Comparison of ENCODE assay signal across 24 cellular contexts in the genomic region with DNA sequence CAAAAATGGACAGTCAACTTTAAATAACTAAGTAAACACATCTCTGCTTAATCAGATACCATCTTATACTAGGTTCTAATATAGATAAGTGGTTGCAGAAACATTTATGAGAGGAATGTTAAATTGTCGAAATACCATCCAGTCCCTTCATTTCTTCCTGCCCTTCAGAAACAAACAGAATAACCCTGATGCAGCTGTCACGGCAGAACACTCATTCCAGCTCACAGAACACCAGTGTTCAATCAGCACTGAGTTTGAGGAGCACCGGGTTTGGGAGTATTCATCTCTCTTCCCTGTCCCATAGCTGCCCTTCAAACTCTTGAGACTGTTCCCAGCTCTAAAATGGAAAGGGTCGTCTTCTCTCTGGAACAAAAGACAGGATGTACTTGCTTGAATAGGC.
"Had no signal": no experiment of that assay in that cellular context is flagged by ENCODE, and none has a peak within 500 bp of the region (broad histone marks: within the 10 kb centered on the region; RNA-seq: fewer than 3 reads in every experiment).

No MANE protein-coding gene starts in this region.

- H3K9me3 Mint-ChIP-seq: activated naive CD8-positive, alpha-beta T cell treated with anti-CD3 and anti-CD28 coated beads for 36 hours had no signal

- DNase-seq: activated CD4-positive, alpha-beta T cell treated with anti-CD3 and anti-CD28 coated beads for 4 hours; activated CD4-positive, alpha-beta T cell treated with anti-CD3 and anti-CD28 coated beads, Interleukin-2, amount 50 U/mL, for 48 hours; activated CD4-positive, CD25-positive, alpha-beta regulatory T cell; activated CD8-positive, alpha-beta memory T cell treated with anti-CD3 and anti-CD28 coated beads, Interleukin-2, amount 50 U/mL, for 48 hours; activated naive CD4-positive, alpha-beta T cell treated with Interleukin-2 at 50 U/mL for 16 hours; activated naive CD8-positive, alpha-beta T cell treated with anti-CD3 and anti-CD28 coated beads for 36 hours; activated T-cell treated with anti-CD3 and anti-CD28 coated beads, Interleukin-2, amount 50 U/mL, for 48 hours; central memory CD4-positive, alpha-beta T cell; effector memory CD4-positive, alpha-beta T cell; glutamatergic neuron; hippocampal formation; left ventricle myocardium superior; nucleus accumbens; sigmoid colon; spleen; stimulated activated CD4-positive, alpha-beta T cell treated with anti-CD3 and anti-CD28 coated beads, Interleukin-4, amount 100 ng/mL, for 4 hours; stimulated activated naive CD8-positive, alpha-beta T cell treated with anti-CD3 and anti-CD28 coated beads, Interleukin-15, Interleukin-2, amounts not matched to agents 100 U/mL and 50 U/mL, for 24 hours; substantia nigra; T-helper 9 cell; thyroid gland had no signal

- ATAC-seq: esophagus mucosa, left ventricle myocardium superior had no signal

- H3K27me3 ChIP-seq: sigmoid colon, thyroid gland had no signal

- H3K36me3 ChIP-seq: sigmoid colon, spleen, thyroid gland had no signal

- H3K4me3 Mint-ChIP-seq: activated naive CD8-positive, alpha-beta T cell treated with anti-CD3 and anti-CD28 coated beads for 36 hours had no signal

- H3K27ac ChIP-seq: sigmoid colon, spleen, thyroid gland had no signal

- H3K27ac Mint-ChIP-seq: activated naive CD8-positive, alpha-beta T cell treated with anti-CD3 and anti-CD28 coated beads for 36 hours had no signal

- H3K9me3 ChIP-seq: sigmoid colon, spleen, thyroid gland had no signal

- H3K4me3 ChIP-seq: sigmoid colon, spleen, thyroid gland had no signal

- FAIRE-seq: astrocyte, endothelial cell of umbilical vein, frontal cortex had no signal

- H3K4me1 ChIP-seq: sigmoid colon had no signal
